In the genomic region with DNA sequence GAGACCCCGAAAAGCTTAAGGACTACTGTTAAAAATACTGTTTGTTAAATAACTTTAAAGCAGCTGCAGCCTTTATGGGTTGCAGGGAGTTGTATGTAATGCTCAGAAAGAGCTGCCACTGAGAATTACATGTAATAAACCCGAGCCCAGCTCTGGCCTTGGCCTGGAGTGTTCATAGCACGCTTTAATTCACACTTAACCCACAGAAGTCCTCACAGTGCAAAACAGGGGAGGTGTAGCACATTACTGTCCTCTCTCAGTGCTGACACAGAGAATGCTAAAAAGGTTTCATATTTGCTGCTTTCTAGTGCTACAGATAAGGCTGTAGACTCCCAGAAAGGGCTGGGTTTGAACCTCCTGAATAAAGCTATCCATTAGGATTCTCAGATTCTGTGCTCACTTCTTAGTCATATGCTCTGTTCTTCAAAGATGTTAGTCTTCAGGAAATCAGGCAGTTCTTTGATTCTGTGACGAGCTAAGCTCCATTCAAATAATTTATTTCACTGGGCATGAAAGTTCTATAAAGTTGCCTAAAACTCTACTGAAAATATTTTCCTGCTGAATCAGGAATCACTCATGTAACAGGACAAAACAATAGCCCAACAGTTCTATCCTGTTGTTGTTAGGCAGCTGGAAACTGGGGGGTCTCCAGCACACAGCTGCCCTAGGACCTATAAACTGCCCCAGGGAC, we compare ENCODE assay signal across 18 cellular contexts.
DNase-seq lines count a peak whose midpoint lies in the region; ATAC-seq and TF ChIP-seq lines count a peak whose summit lies in the region.
"Had no signal": no experiment of that assay in that cellular context is flagged by ENCODE, and none has a peak within 500 bp of the region (broad histone marks: within the 10 kb centered on the region; RNA-seq: fewer than 3 reads in every experiment).

No MANE protein-coding gene starts in this region.

- no peak overlapping the region for H2BK5ac ChIP-seq in mesendoderm (ENCODE audit: low read length)

- H3K23ac ChIP-seq in mesendoderm (ENCODE audit: low read length), result no peak overlapping the region

- H3K4me2 ChIP-seq in osteoblast (ENCODE audit: insufficient read depth, low read length), result peak overlapping the region; percentile 51
- H3K4me2 ChIP-seq in mesendoderm (ENCODE audit: low read length), result no peak overlapping the region

- peak overlapping the region; percentile 72 for H3K27ac ChIP-seq in SJSA1
- H3K27ac ChIP-seq in epithelial cell of prostate, result peak overlapping the region; percentile 62
- peak overlapping the region; percentile 67 for H3K27ac ChIP-seq in osteoblast (ENCODE audit: low read depth, low read length)
- no peak overlapping the region for H3K27ac ChIP-seq in mesendoderm (ENCODE audit: low read depth, low read length)
- H3K27ac ChIP-seq: body of pancreas, C4-2B, prostate gland had no signal

- H2AFZ ChIP-seq in osteoblast (ENCODE audit: low read length), result no peak overlapping the region

- H3K27ac Mint-ChIP-seq in stimulated activated memory B cell treated with anti-CD40 and anti-IgM and Interleukin-4, amounts not matched to agents 10 μg/mL and 1 μg/mL and 100 μg/mL, for 72 hours, result no peak overlapping the region
- no peak overlapping the region for H3K27ac Mint-ChIP-seq in activated CD4-positive, alpha-beta memory T cell treated with anti-CD3 and anti-CD28 coated beads, Interleukin-2, amount 10 ng/mL, durations not matched to agents 7 days and 5 days
- H3K27ac Mint-ChIP-seq: activated CD8-positive, alpha-beta T cell treated with anti-CD3 and anti-CD28 coated beads, Interleukin-2, amount 10 ng/mL, durations not matched to agents 7 days and 5 days; effector memory CD8-positive, alpha-beta T cell had no signal

- no CpG with 5 or more reads among the region's 4 CpGs for WGBS in mesendoderm (ENCODE audit: extremely low coverage, insufficient coverage, low lambda C conversion rate)

- no peaks in the 10 kb centered on the region for H3K27me3 ChIP-seq in SJSA1 (replicated peaks)
- H3K27me3 ChIP-seq in osteoblast (ENCODE audit: insufficient read depth, low read length), result no peaks in the 10 kb centered on the region
- no peaks in the 10 kb centered on the region for H3K27me3 ChIP-seq in mesendoderm (ENCODE audit: insufficient read depth, low read length, poor library complexity)
- H3K27me3 ChIP-seq: body of pancreas, tibial nerve had no signal

- ATAC-seq in stimulated activated memory B cell treated with anti-CD40 and anti-IgM and Interleukin-4, amounts not matched to agents 10 μg/mL and 1 μg/mL and 100 μg/mL, for 72 hours, result no peak
- no peak for ATAC-seq in HG02852 (IDR thresholded peaks at IDR 0.05; ENCODE audit: unreplicated experiment)
- ATAC-seq: activated CD8-positive, alpha-beta T cell treated with anti-CD3 and anti-CD28 coated beads, Interleukin-2, amount 10 ng/mL, durations not matched to agents 7 days and 5 days; body of pancreas; effector memory CD8-positive, alpha-beta T cell; left cardiac atrium had no signal

- POLR2A ChIA-PET in activated CD4-positive, alpha-beta memory T cell treated with anti-CD3 and anti-CD28 coated beads, Interleukin-2, amount 10 ng/mL, durations not matched to agents 7 days and 5 days (lab: Charles Lee), result no interaction called here

- CTCF ChIA-PET in activated CD4-positive, alpha-beta memory T cell treated with anti-CD3 and anti-CD28 coated beads, Interleukin-2, amount 10 ng/mL, durations not matched to agents 7 days and 5 days (lab: Charles Lee), result interaction anchor here (1.3 kb wide), 1 partner anchor 34 kb away, joined by 3 read pairs; no protein-coding TSS in a partner anchor

- H3K18ac ChIP-seq in mesendoderm (ENCODE audit: low read length), result no peak overlapping the region

- H3K4me1 Mint-ChIP-seq in stimulated activated memory B cell treated with anti-CD40 and anti-IgM and Interleukin-4, amounts not matched to agents 10 μg/mL and 1 μg/mL and 100 μg/mL, for 72 hours, result no peaks in the 10 kb centered on the region
- no peaks in the 10 kb centered on the region for H3K4me1 Mint-ChIP-seq in activated CD4-positive, alpha-beta memory T cell treated with anti-CD3 and anti-CD28 coated beads, Interleukin-2, amount 10 ng/mL, durations not matched to agents 7 days and 5 days

- H3K9me3 Mint-ChIP-seq in stimulated activated memory B cell treated with anti-CD40 and anti-IgM and Interleukin-4, amounts not matched to agents 10 μg/mL and 1 μg/mL and 100 μg/mL, for 72 hours, result no peaks in the 10 kb centered on the region
- no peaks in the 10 kb centered on the region for H3K9me3 Mint-ChIP-seq in activated CD4-positive, alpha-beta memory T cell treated with anti-CD3 and anti-CD28 coated beads, Interleukin-2, amount 10 ng/mL, durations not matched to agents 7 days and 5 days
- H3K9me3 Mint-ChIP-seq: effector memory CD8-positive, alpha-beta T cell had no signal

- H4K5ac ChIP-seq in mesendoderm (ENCODE audit: low read length), result no peak overlapping the region

- no peak overlapping the region for H2BK15ac ChIP-seq in mesendoderm (replicated peaks; ENCODE audit: low read depth)

- no peak overlapping the region for H4K8ac ChIP-seq in mesendoderm (ENCODE audit: low read depth, low read length)

- H3K36me3 Mint-ChIP-seq in stimulated activated memory B cell treated with anti-CD40 and anti-IgM and Interleukin-4, amounts not matched to agents 10 μg/mL and 1 μg/mL and 100 μg/mL, for 72 hours, result no peaks in the 10 kb centered on the region
- H3K36me3 Mint-ChIP-seq in activated CD4-positive, alpha-beta memory T cell treated with anti-CD3 and anti-CD28 coated beads, Interleukin-2, amount 10 ng/mL, durations not matched to agents 7 days and 5 days (ENCODE audit: low read depth), result no peaks in the 10 kb centered on the region

- H3K4ac ChIP-seq in mesendoderm (ENCODE audit: low read depth, low read length), result no peak overlapping the region

- TF ChIP-seq CTCF in osteoblast (IDR thresholded peaks at IDR 0.05; ENCODE audit: extremely low read depth, low read depth, low read length), result no peak

- H3K36me3 ChIP-seq in SJSA1, result peaks cover 41% of the 10 kb centered on the region
- peaks cover 14% of the 10 kb centered on the region for H3K36me3 ChIP-seq in osteoblast (ENCODE audit: insufficient read depth, low read length)
- no peaks in the 10 kb centered on the region for H3K36me3 ChIP-seq in mesendoderm (ENCODE audit: control insufficient read depth, insufficient read depth, low read length)
- H3K36me3 ChIP-seq: prostate gland had no signal

- peaks cover 2% of the 10 kb centered on the region for H3K27me3 Mint-ChIP-seq in stimulated activated memory B cell treated with anti-CD40 and anti-IgM and Interleukin-4, amounts not matched to agents 10 μg/mL and 1 μg/mL and 100 μg/mL, for 72 hours
- H3K27me3 Mint-ChIP-seq in activated CD4-positive, alpha-beta memory T cell treated with anti-CD3 and anti-CD28 coated beads, Interleukin-2, amount 10 ng/mL, durations not matched to agents 7 days and 5 days, result peaks cover 22% of the 10 kb centered on the region

- H2BK120ac ChIP-seq in mesendoderm (ENCODE audit: low read depth, low read length), result no peak overlapping the region

- no peak overlapping the region for H3K9ac ChIP-seq in mesendoderm (ENCODE audit: low read length)

- H3K4me3 ChIP-seq in SJSA1 (no peak overlapping the region), osteoblast (ENCODE audit: insufficient read depth, low read length) (no peak overlapping the region), mesendoderm (ENCODE audit: low read length) (no peak overlapping the region)
- H3K4me3 ChIP-seq: body of pancreas, prostate gland, tibial nerve had no signal

- H4K20me1 ChIP-seq in osteoblast (ENCODE audit: insufficient read depth, low read length), result no peaks in the 10 kb centered on the region

- H3K9me3 ChIP-seq in SJSA1 (replicated peaks), result no peaks in the 10 kb centered on the region
- no peaks in the 10 kb centered on the region for H3K9me3 ChIP-seq in osteoblast (ENCODE audit: low read depth, low read length)
- H3K9me3 ChIP-seq: body of pancreas, prostate gland, tibial nerve had no signal

- no peak overlapping the region for H3K4me3 Mint-ChIP-seq in stimulated activated memory B cell treated with anti-CD40 and anti-IgM and Interleukin-4, amounts not matched to agents 10 μg/mL and 1 μg/mL and 100 μg/mL, for 72 hours
- H3K4me3 Mint-ChIP-seq in activated CD4-positive, alpha-beta memory T cell treated with anti-CD3 and anti-CD28 coated beads, Interleukin-2, amount 10 ng/mL, durations not matched to agents 7 days and 5 days, result no peak overlapping the region
- H3K4me3 Mint-ChIP-seq: activated CD8-positive, alpha-beta T cell treated with anti-CD3 and anti-CD28 coated beads, Interleukin-2, amount 10 ng/mL, durations not matched to agents 7 days and 5 days; effector memory CD8-positive, alpha-beta T cell had no signal

- DNase-seq in GM03348 (ENCODE audit: low spot score), result peak; percentile 37
- DNase-seq in SJSA1 (ENCODE audit: low read depth in 1 of 2, low spot score in 2 of 2), result peak in 1 of 2 experiments; percentile 55
- DNase-seq in epithelial cell of prostate (ENCODE audit: low read depth, low spot score), result no peak
- DNase-seq in osteoblast (ENCODE audit: insufficient read length, low spot score, missing footprints), result peak; percentile 69
- DNase-seq in mesendoderm, result no peak
- DNase-seq in activated CD4-positive, alpha-beta memory T cell treated with anti-CD3 and anti-CD28 coated beads, Interleukin-2, amount 10 ng/mL, durations not matched to agents 7 days and 5 days, result no peak
- DNase-seq: activated CD8-positive, alpha-beta T cell treated with anti-CD3 and anti-CD28 coated beads, Interleukin-2, amount 10 ng/mL, durations not matched to agents 7 days and 5 days; activated effector memory CD4-positive, alpha-beta T cell treated with Interleukin-2 at 50 U/mL for 16 hours; body of pancreas; effector memory CD8-positive, alpha-beta T cell; left cardiac atrium; MV-4-11; NK-92 treated with Interleukin-12 subunit alpha and Interleukin-12 subunit beta, amount 100 ng/mL, for 24 hours had no signal

- H3K4me1 ChIP-seq in SJSA1 (replicated peaks) (peaks cover 42% of the 10 kb centered on the region), osteoblast (ENCODE audit: insufficient read depth, low read length) (peaks cover 18% of the 10 kb centered on the region), mesendoderm (ENCODE audit: control insufficient read depth, low read depth, low read length) (no peaks in the 10 kb centered on the region)
- H3K4me1 ChIP-seq: body of pancreas, prostate gland had no signal

- no peak overlapping the region for H2AK5ac ChIP-seq in mesendoderm (ENCODE audit: low read length)

- no peak overlapping the region for H3K56ac ChIP-seq in mesendoderm (ENCODE audit: low read length)

- H3K79me1 ChIP-seq in mesendoderm (ENCODE audit: low read length), result peaks cover 9% of the 10 kb centered on the region

- H3K79me2 ChIP-seq in osteoblast (ENCODE audit: insufficient read depth, low read length) (peaks cover 19% of the 10 kb centered on the region), mesendoderm (ENCODE audit: control insufficient read depth, insufficient read depth, low read length) (peaks cover 6% of the 10 kb centered on the region)

Comparison
In these comparisons a context has a peak if more than half of its experiments do, and no peak if none do; other contexts are left out.
1. DNase-seq: peak in GM03348 (single experiment) and osteoblast (single experiment); none in epithelial cell of prostate (single experiment), mesendoderm (single experiment) and activated CD4-positive, alpha-beta memory T cell treated with anti-CD3 and anti-CD28 coated beads, Interleukin-2, amount 10 ng/mL, durations not matched to agents 7 days and 5 days (single experiment).